ENCODE assay signal across 8 cellular contexts in the genomic region with DNA sequence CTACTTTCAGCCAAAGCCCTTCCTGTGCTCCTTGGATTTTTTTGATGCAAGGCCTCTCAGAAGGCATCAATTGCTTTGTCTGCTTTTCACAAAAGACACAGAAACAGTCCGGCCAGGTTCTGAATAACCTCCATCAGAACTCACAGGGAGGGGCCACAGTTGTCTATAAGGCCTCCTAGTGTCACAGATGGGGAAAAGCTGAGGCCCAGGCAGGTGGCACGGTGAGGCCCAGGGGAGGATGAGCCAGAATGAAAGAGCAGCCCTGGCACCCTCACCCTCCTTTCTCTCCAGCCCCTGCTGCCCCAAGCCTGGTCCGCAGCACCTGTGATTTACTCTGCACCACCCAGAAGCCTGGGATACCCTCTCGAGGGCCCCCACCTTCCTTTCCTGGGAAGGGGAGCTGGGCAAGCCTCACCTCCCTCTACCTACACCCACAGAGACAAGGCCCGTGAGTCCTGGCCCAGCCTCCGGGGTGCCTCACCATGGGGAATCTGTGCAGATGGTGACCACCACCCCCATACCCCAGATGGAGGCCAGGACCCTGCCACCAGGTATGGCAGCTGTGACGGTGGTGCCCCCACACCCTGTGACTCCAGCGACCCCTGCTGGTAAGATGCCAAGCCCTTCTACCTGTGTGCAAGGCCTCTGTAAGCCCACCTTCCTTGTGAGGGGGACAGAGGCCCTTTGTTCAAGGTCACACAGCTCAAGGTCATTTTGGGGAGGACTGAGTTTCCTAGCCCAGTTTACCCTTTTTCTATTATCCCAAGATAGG. TPM values are rescaled to one million over a fixed set of nuclear protein-coding genes. Genes with fewer than 3 reads are reported as not detected.
DNase-seq lines count a peak whose midpoint lies in the region; ATAC-seq, FAIRE-seq and TF ChIP-seq lines count a peak whose summit lies in the region.

No MANE protein-coding gene starts in this region.

- TF ChIP-seq CTCF in SU-DHL-6 (IDR thresholded peaks at IDR 0.05; ENCODE audit: insufficient read depth, low read length, poor library complexity, severe bottlenecking), result peak; percentile 78
- TF ChIP-seq CTCF in brain (conservative IDR thresholded peaks at IDR 0.05), result peak; percentile 25 to 67
- TF ChIP-seq CTCF in pancreas (IDR thresholded peaks at IDR 0.05), result peak in 3 of 4 donors; percentile 15 to 19 (median 18)

- no peak overlapping the region for H3K4me3 ChIP-seq in SU-DHL-6 (ENCODE audit: insufficient read depth, low read length, poor library complexity, severe bottlenecking)
- H3K4me3 ChIP-seq in pancreas, result no peak overlapping the region

- no peaks in the 10 kb centered on the region for H4K20me1 ChIP-seq in SU-DHL-6 (ENCODE audit: low read depth, low read length)

- H3K9me3 ChIP-seq in SU-DHL-6 (ENCODE audit: insufficient read depth, low read length) (no peaks in the 10 kb centered on the region), pancreas (no peaks in the 10 kb centered on the region)

- H3K27ac ChIP-seq in SU-DHL-6 (ENCODE audit: low read depth, low read length) (no peak overlapping the region), pancreas (no peak overlapping the region)

- H3K27me3 Mint-ChIP-seq in brain, result peaks cover 2% of the 10 kb centered on the region

- no peak overlapping the region for H3K4me2 ChIP-seq in SU-DHL-6 (ENCODE audit: low read depth, low read length, poor library complexity, severe bottlenecking)

- H3K9me2 ChIP-seq in SU-DHL-6 (replicated peaks; ENCODE audit: insufficient read depth, low read length), result no peaks in the 10 kb centered on the region

- H3K36me3 ChIP-seq in SU-DHL-6 (ENCODE audit: low read length) (no peaks in the 10 kb centered on the region), pancreas (no peaks in the 10 kb centered on the region)

- no peaks in the 10 kb centered on the region for H3K36me3 Mint-ChIP-seq in brain

- DNase-seq in NOMO-1 treated with DMSO at 0.1 percent for 48 hours (lab: John Stamatoyannopoulos, UW; ENCODE audit: unreplicated experiment) (peak; percentile 26), NOMO-1 treated with dmso at 0.1 percent for 144 hours (lab: John Stamatoyannopoulos, UW; ENCODE audit: unreplicated experiment) (no peak), pancreas (peak in 4 of 6 donors; percentile 36 to 77 (median 50)), ecto neural progenitor cell (ENCODE audit: low spot score) (no peak), medulla oblongata (ENCODE audit: extremely low spot score) (no peak)

- H3K9me3 Mint-ChIP-seq in brain, result no peaks in the 10 kb centered on the region

- ATAC-seq in pancreas (peak in 3 of 4 donors; percentile 32 to 66 (median 63)), HG02610 (IDR thresholded peaks at IDR 0.05; ENCODE audit: unreplicated experiment) (no peak)

- H3K4me1 Mint-ChIP-seq in brain, result peaks cover 5% of the 10 kb centered on the region

- FAIRE-seq in pancreas (lab: Jason Lieb, UNC), result no peak

- no peaks in the 10 kb centered on the region for H3K79me2 ChIP-seq in SU-DHL-6 (ENCODE audit: insufficient read depth, low read length)

- H3K4me3 Mint-ChIP-seq in brain, result no peak overlapping the region

- peak overlapping the region in 1 of 5 experiments; percentile 8 for H3K27ac Mint-ChIP-seq in brain

- H3K27me3 ChIP-seq in SU-DHL-6 (ENCODE audit: low read length) (no peaks in the 10 kb centered on the region), pancreas (no peaks in the 10 kb centered on the region)

- H3K9ac ChIP-seq in SU-DHL-6 (ENCODE audit: low read length), result no peak overlapping the region

- H3F3A ChIP-seq in SU-DHL-6 (ENCODE audit: insufficient read depth), result no peaks in the 10 kb centered on the region

- intact Hi-C loops in pancreas (cut with DNase I), result no loop called here

- WGBS in pancreas, 2 donors, result 60 to 62% methylated on average over 8 of the region's 8 CpGs

- no peak overlapping the region for H2AFZ ChIP-seq in SU-DHL-6 (ENCODE audit: low read depth, low read length, severe bottlenecking)

- H3K4me1 ChIP-seq in pancreas, result no peaks in the 10 kb centered on the region

RNA-seq across cellular contexts. Expression of gene ZNF467, which starts 26.2 kb away (rescaled TPM):
- 9.1 TPM for polyA plus RNA-seq in brain (ENCODE audit: insufficient read depth, low read depth, low replicate concordance)
- total RNA-seq in pancreas, result 1 to 10 TPM; 6.3 to 9.5 (median 8.4) TPM
- 10 to 100 TPM; 15.3 to 18.6 TPM for polyA plus RNA-seq in pancreas

RNA-seq across cellular contexts. Expression of gene ZNF862, which starts 38.6 kb away (rescaled TPM):
- polyA plus RNA-seq in brain (ENCODE audit: insufficient read depth, low read depth, low replicate concordance) (10.0 TPM), pancreas (10 to 100 TPM; 16.0 to 20.1 TPM)
- total RNA-seq in pancreas, result 10 to 100 TPM in 4 of 6 donors, 1 to 10 TPM in 2; 8.3 to 17.6 (median 13.8) TPM

Comparison
In these comparisons a context has a peak if more than half of its experiments do, and no peak if none do; other contexts are left out.
1. DNase-seq: peak in NOMO-1 treated with DMSO at 0.1 percent for 48 hours (single experiment) and pancreas (4 of 6); none in NOMO-1 treated with dmso at 0.1 percent for 144 hours (single experiment), ecto neural progenitor cell (single experiment) and medulla oblongata (single experiment).
2. CTCF ChIP-seq: peak in every context shown above with its lines; median percentile 78 in SU-DHL-6; 46 in brain; 18 in pancreas.